ENCODE assay signal across 9 cellular contexts in the genomic region with DNA sequence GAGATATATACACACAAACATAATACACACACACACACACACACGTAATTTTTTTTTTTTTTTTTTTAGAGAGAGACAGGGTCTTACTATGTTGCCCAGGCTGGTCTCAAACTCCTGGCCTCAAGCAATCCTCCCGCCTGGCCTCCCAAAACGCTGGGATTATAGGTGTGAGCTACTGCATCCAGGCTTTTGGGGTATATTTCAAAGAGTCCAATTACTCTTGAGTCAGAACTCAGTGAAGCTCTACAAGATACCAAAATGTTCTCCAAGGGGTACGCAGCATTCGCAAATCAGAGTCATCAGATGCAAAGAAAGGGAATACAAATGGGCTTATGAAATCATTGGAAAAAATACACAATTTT. TPM values are rescaled to one million over a fixed set of nuclear protein-coding genes. Genes with fewer than 3 reads are reported as not detected.
DNase-seq lines count a peak whose midpoint lies in the region; ATAC-seq and TF ChIP-seq lines count a peak whose summit lies in the region.
"Had no signal": no experiment of that assay in that cellular context is flagged by ENCODE, and none has a peak within 500 bp of the region (broad histone marks: within the 10 kb centered on the region; RNA-seq: fewer than 3 reads in every experiment).

No MANE protein-coding gene starts in this region.

- TF ChIP-seq EP300 in SK-N-SH (IDR thresholded peaks at IDR 0.05; ENCODE audit: borderline replicate concordance in 1 of 2, low read depth in 1 of 2, low read length in 1 of 2), result no peak

- H2AFZ ChIP-seq in SK-N-SH (ENCODE audit: low read depth), result peak overlapping the region; percentile 52; the same call in 1 of the 2 replicates

- H3K9me2 ChIP-seq in SK-N-SH, result no peaks in the 10 kb centered on the region

- DNase-seq in left ventricle myocardium inferior, result no peak
- DNase-seq in left ventricle myocardium superior, result no peak
- no peak for DNase-seq in SK-N-SH
- DNase-seq in left lung, result no peak
- no peak for DNase-seq in uterus
- DNase-seq in nucleus accumbens (lab: John Stamatoyannopoulos, UW), result no peak
- no peak for DNase-seq in left lobe of liver (ENCODE audit: low spot score)
- DNase-seq in stimulated activated naive CD4-positive, alpha-beta T cell (lab: John Stamatoyannopoulos, UW), result no peak
- DNase-seq: NCI-H187 treated with DMSO at 0.1 percent for 48 hours had no signal

- H3K4me2 ChIP-seq in SK-N-SH, result 0 out of 2 replicates have a peak overlapping the region, but pooled peaks have one; percentile 5

- TF ChIP-seq RAD21 in SK-N-SH (IDR thresholded peaks at IDR 0.05; ENCODE audit: low read length), result no peak

- peaks cover 24% of the 10 kb centered on the region for H3F3A ChIP-seq in SK-N-SH (replicated peaks; ENCODE audit: insufficient read depth)

- peak overlapping the region; percentile 81 for H3K27ac ChIP-seq in left ventricle myocardium inferior (replicated peaks)
- H3K27ac ChIP-seq in SK-N-SH (ENCODE audit: low read depth in 2 of 2, low read length in 1 of 2), result peak overlapping the region; percentile 82 to 99; a peak in 3 of 4 replicates
- peak overlapping the region; percentile 77 to 85 for H3K27ac ChIP-seq in left lung
- H3K27ac ChIP-seq in uterus, result peak overlapping the region; percentile 55 to 58

- TF ChIP-seq CTCF in left ventricle myocardium inferior (IDR thresholded peaks at IDR 0.05; ENCODE audit: borderline replicate concordance) (no peak), SK-N-SH (IDR thresholded peaks at IDR 0.05) (no peak), left lung (IDR thresholded peaks at IDR 0.05) (no peak), uterus (IDR thresholded peaks at IDR 0.05) (no peak)

- intact Hi-C loops in left ventricle myocardium inferior (cut with micrococcal nuclease) (no loop called here), left ventricle myocardium superior (cut with micrococcal nuclease) (no loop called here), left lung (cut with DNase I) (no loop called here), uterus (cut with DNase I; ENCODE audit: low total_unique reads) (no loop called here)

- H3K9me3 ChIP-seq in left ventricle myocardium inferior (replicated peaks), result no peaks in the 10 kb centered on the region
- no peaks in the 10 kb centered on the region for H3K9me3 ChIP-seq in SK-N-SH
- no peaks in the 10 kb centered on the region for H3K9me3 ChIP-seq in left lung
- no peaks in the 10 kb centered on the region for H3K9me3 ChIP-seq in uterus

- H3K4me1 ChIP-seq in left ventricle myocardium inferior, result peaks cover 39% of the 10 kb centered on the region
- peaks cover 0 to 30% of the 10 kb centered on the region in 2 experiments for H3K4me1 ChIP-seq in SK-N-SH (ENCODE audit: control insufficient read depth in 1 of 2, insufficient read depth in 2 of 2, low read depth in 1 of 2, low read length in 1 of 2)
- peaks cover 14 to 76% of the 10 kb centered on the region in 2 donors for H3K4me1 ChIP-seq in left lung
- H3K4me1 ChIP-seq in uterus, result no peaks in the 10 kb centered on the region

- H3K36me3 ChIP-seq in left ventricle myocardium inferior, result no peaks in the 10 kb centered on the region
- no peaks in the 10 kb centered on the region for H3K36me3 ChIP-seq in SK-N-SH (replicated peaks in 1 of 2; ENCODE audit: control insufficient read depth in 1 of 2, insufficient read depth in 2 of 2, low read length in 1 of 2)
- no peaks in the 10 kb centered on the region for H3K36me3 ChIP-seq in left lung
- no peaks in the 10 kb centered on the region for H3K36me3 ChIP-seq in uterus

- no peaks in the 10 kb centered on the region for H3K27me3 ChIP-seq in left ventricle myocardium inferior (ENCODE audit: low read depth)
- no peaks in the 10 kb centered on the region for H3K27me3 ChIP-seq in SK-N-SH (ENCODE audit: insufficient read depth)
- H3K27me3 ChIP-seq in left lung, result no peaks in the 10 kb centered on the region
- H3K27me3 ChIP-seq in uterus, result no peaks in the 10 kb centered on the region

- no peak for ATAC-seq in left ventricle myocardium superior
- ATAC-seq in left lung, result no peak
- no peak for ATAC-seq in left lobe of liver

- CTCF ChIA-PET in SK-N-SH (lab: Yijun Ruan, JAX), result no interaction called here

- H3K4me3 ChIP-seq in left ventricle myocardium inferior (no peak overlapping the region), SK-N-SH (ENCODE audit: low read depth in 2 of 2, low read length in 1 of 2) (no peak overlapping the region), left lung (no peak overlapping the region), uterus (no peak overlapping the region)

- H4K20me1 ChIP-seq in SK-N-SH (ENCODE audit: insufficient read depth), result no peaks in the 10 kb centered on the region

- POLR2A ChIA-PET in SK-N-SH (lab: Yijun Ruan, JAX), result no interaction called here

- peak overlapping the region; percentile 64; the same call in 1 of the 2 replicates for H3K9ac ChIP-seq in SK-N-SH

- 43% methylated on average over 5 of the region's 5 CpGs for WGBS in SK-N-SH (ENCODE audit: low lambda C conversion rate)

- TF ChIP-seq POLR2A in uterus (IDR thresholded peaks at IDR 0.05), result no peak

- H3K79me2 ChIP-seq in SK-N-SH (ENCODE audit: insufficient read depth), result no peaks in the 10 kb centered on the region

TF ChIP-seq in SK-N-SH, 30 proteins besides CTCF, POLR2A, EP300 and RAD21:
- TF ChIP-seq TAF1 (IDR thresholded peaks at IDR 0.05; ENCODE audit: borderline replicate concordance, low read depth, low read length) (no peak), ELF1 (IDR thresholded peaks at IDR 0.05) (no peak), NFIC (IDR thresholded peaks at IDR 0.05; ENCODE audit: borderline replicate concordance) (no peak), GABPA (IDR thresholded peaks at IDR 0.05; ENCODE audit: low read depth) (no peak)
TF ChIP-seq in SK-N-SH: peak in this region for 0.

RNA-seq across cellular contexts. Expression of gene PHLDA1, which starts 54.0 kb away (rescaled TPM):
- total RNA-seq in left ventricle myocardium inferior (22.8 TPM), left ventricle myocardium superior (2.5 TPM), left lung (10 to 100 TPM; 15.8 to 19.0 TPM), uterus (10 to 100 TPM in 1 of 4 donors, 1 to 10 TPM in 2, under 1 TPM in 1; 0.59 to 34.8 (median 6.7) TPM), left lobe of liver (2.2 TPM)
- polyA plus RNA-seq in SK-N-SH (2012; rRNA removed), result 21.6 and 26.2 TPM in 2 replicates
- 20.1 and 20.3 TPM in 2 replicates for polyA plus RNA-seq in SK-N-SH (2012; cell fraction: cytosol; rRNA removed)
- polyA plus RNA-seq in SK-N-SH (2012; cell fraction: nucleus; rRNA removed), result 19.8 and 24.5 TPM in 2 replicates
